Comparison of ENCODE assay signal across 17 cellular contexts in the genomic region with DNA sequence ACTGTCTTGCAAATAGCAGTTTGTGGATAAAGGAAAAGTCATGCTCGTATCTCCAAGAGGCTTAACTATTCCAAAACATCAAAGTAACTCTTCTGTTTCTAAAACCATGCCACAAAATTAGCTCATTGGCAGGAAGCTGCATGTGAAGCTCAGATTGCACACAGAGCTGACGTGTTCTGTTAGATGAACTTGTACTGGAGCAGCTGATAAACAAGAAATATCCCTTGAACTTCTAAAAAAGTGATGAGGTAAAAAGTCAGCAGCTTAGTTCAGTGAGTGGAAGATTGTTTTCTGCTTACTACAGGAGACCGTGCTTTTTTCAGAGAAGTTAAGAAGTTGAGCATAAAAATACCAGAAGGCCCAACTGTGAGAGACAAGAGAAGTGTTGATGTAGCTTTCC.
DNase-seq lines count a peak whose midpoint lies in the region; ATAC-seq and FAIRE-seq lines count a peak whose summit lies in the region.
"Had no signal": no experiment of that assay in that cellular context is flagged by ENCODE, and none has a peak within 500 bp of the region (broad histone marks: within the 10 kb centered on the region; RNA-seq: fewer than 3 reads in every experiment).

No MANE protein-coding gene starts in this region.

- H3K27me3 Mint-ChIP-seq in central memory CD8-positive, alpha-beta T cell: no peaks in the 10 kb centered on the region

- no peak overlapping the region for H3K4me3 Mint-ChIP-seq in central memory CD8-positive, alpha-beta T cell
- H3K4me3 Mint-ChIP-seq: activated CD8-positive, alpha-beta memory T cell treated with anti-CD3 and anti-CD28 coated beads, Interleukin-2, amount 10 ng/mL, durations not matched to agents 7 days and 5 days; T-helper 1 cell treated with Interleukin-12 subunit alpha and Interleukin-12 subunit beta and Interleukin-4 antibody, amounts not matched to agents 30 μg/mL and 1 μg/mL, for 36 hours had no signal

- peak; percentile 15 for ATAC-seq in central memory CD8-positive, alpha-beta T cell (replicated peaks; ENCODE audit: extremely low read depth, poor library complexity, severe bottlenecking)
- no peak for ATAC-seq in GM19467 (IDR thresholded peaks at IDR 0.05; ENCODE audit: unreplicated experiment)
- ATAC-seq: activated CD8-positive, alpha-beta memory T cell treated with anti-CD3 and anti-CD28 coated beads, Interleukin-2, amount 10 ng/mL, durations not matched to agents 7 days and 5 days had no signal

- DNase-seq in AG08396 (ENCODE audit: low spot score) (peak; percentile 55), iris pigment epithelial cell (ENCODE audit: low read depth) (peak; percentile 96), DMS53 (lab: John Stamatoyannopoulos, UW) (no peak), HTR-8/SVneo (ENCODE audit: insufficient read length, low spot score) (no peak), cerebellum (ENCODE audit: low spot score) (no peak)
- DNase-seq in Jurkat, Clone E6-1 (ENCODE audit: low read depth, low spot score): peak; percentile 80
- DNase-seq in central memory CD8-positive, alpha-beta T cell (ENCODE audit: low spot score in 2 of 2): no peak
- DNase-seq: activated CD8-positive, alpha-beta memory T cell treated with anti-CD3 and anti-CD28 coated beads, Interleukin-2, amount 10 ng/mL, durations not matched to agents 7 days and 5 days; esophagus squamous epithelium; MV-4-11; NCI-H1930; NCI-H446 treated with DMSO at 0.1 percent for 48 hours; testis had no signal

- H3K4me1 Mint-ChIP-seq in central memory CD8-positive, alpha-beta T cell: peaks cover 5% of the 10 kb centered on the region

- H3K9me3 Mint-ChIP-seq in central memory CD8-positive, alpha-beta T cell: no peaks in the 10 kb centered on the region
- H3K9me3 Mint-ChIP-seq: T-helper 1 cell treated with Interleukin-12 subunit alpha and Interleukin-12 subunit beta and Interleukin-4 antibody, amounts not matched to agents 30 μg/mL and 1 μg/mL, for 36 hours had no signal

- no peak for FAIRE-seq in HTR-8/SVneo (lab: Jason Lieb, UNC)
- FAIRE-seq: D721Med had no signal

- H3K36me3 Mint-ChIP-seq in central memory CD8-positive, alpha-beta T cell (ENCODE audit: insufficient read depth): peaks cover 1% of the 10 kb centered on the region

- no peak overlapping the region for H3K4me3 ChIP-seq in Jurkat, Clone E6-1 (ENCODE audit: low read length)
- H3K4me3 ChIP-seq: esophagus squamous epithelium, skin epidermis, testis had no signal

- H3K27ac Mint-ChIP-seq in central memory CD8-positive, alpha-beta T cell (ENCODE audit: low read depth): no peak overlapping the region
- H3K27ac Mint-ChIP-seq: activated CD8-positive, alpha-beta memory T cell treated with anti-CD3 and anti-CD28 coated beads, Interleukin-2, amount 10 ng/mL, durations not matched to agents 7 days and 5 days; T-helper 1 cell treated with Interleukin-12 subunit alpha and Interleukin-12 subunit beta and Interleukin-4 antibody, amounts not matched to agents 30 μg/mL and 1 μg/mL, for 36 hours had no signal

Comparison
In these comparisons a context has a peak if more than half of its experiments do, and no peak if none do; other contexts are left out.
1. DNase-seq: peak in AG08396 (single experiment), Jurkat, Clone E6-1 (single experiment) and iris pigment epithelial cell (single experiment); none in central memory CD8-positive, alpha-beta T cell (0 of 2), DMS53 (single experiment), HTR-8/SVneo (single experiment) and cerebellum (single experiment).